Comparison of ENCODE assay signal across 1 cellular context in genomic region chr21:17501107-17502006, GRCh38.
TF ChIP-seq lines count a peak whose summit lies in the region.

No MANE protein-coding gene starts in this region.

TF ChIP-seq in HepG2, 621 proteins besides CTCF, POLR2A, EP300 and RAD21 (continued from another document and continues in another):
- TF ChIP-seq ZNF235 (CRISPR knock-in tag; IDR thresholded peaks at IDR 0.05; ENCODE audit: borderline replicate concordance) = no peak
- 0 out of 2 replicates have a peak, but pooled peaks have one; percentile 66 for TF ChIP-seq ZNF703 (CRISPR knock-in tag; IDR thresholded peaks at IDR 0.05; ENCODE audit: borderline replicate concordance)
- peak; percentile 96 for TF ChIP-seq ATF2 (CRISPR knock-in tag; IDR thresholded peaks at IDR 0.05)
- TF ChIP-seq MAFK (conservative IDR thresholded peaks at IDR 0.05 in 1 of 2, IDR thresholded peaks at IDR 0.05 in 1 of 2; ENCODE audit: low read length in 2 of 2) = no peak
- TF ChIP-seq DNMT3B (CRISPR knock-in tag; conservative IDR thresholded peaks at IDR 0.05) = no peak
- TF ChIP-seq HMGXB3 (CRISPR knock-in tag; IDR thresholded peaks at IDR 0.05; ENCODE audit: borderline replicate concordance) = peak; percentile 47; the same call in 1 of the 2 replicates
- no peak for TF ChIP-seq ARID2 (CRISPR knock-in tag; IDR thresholded peaks at IDR 0.05; ENCODE audit: borderline replicate concordance)
- TF ChIP-seq ZNF569 (CRISPR knock-in tag; IDR thresholded peaks at IDR 0.05; ENCODE audit: borderline replicate concordance) = no peak
- TF ChIP-seq PHF5A (CRISPR knock-in tag; IDR thresholded peaks at IDR 0.05; ENCODE audit: low read depth, unreplicated experiment) = no peak
- TF ChIP-seq BRD4 (CRISPR knock-in tag; IDR thresholded peaks at IDR 0.05) = no peak
- no peak for TF ChIP-seq HMGXB4 (CRISPR knock-in tag; IDR thresholded peaks at IDR 0.05; ENCODE audit: borderline replicate concordance in 1 of 2, low read depth in 1 of 2)
- TF ChIP-seq CREB3 (CRISPR knock-in tag; IDR thresholded peaks at IDR 0.05) = no peak
- TF ChIP-seq ZNF557 (CRISPR knock-in tag; IDR thresholded peaks at IDR 0.05) = no peak
- no peak for TF ChIP-seq ATAD3A (CRISPR knock-in tag; IDR thresholded peaks at IDR 0.05)
- TF ChIP-seq MNT (IDR thresholded peaks at IDR 0.05) = no peak
- TF ChIP-seq KLF16 (CRISPR knock-in tag; IDR thresholded peaks at IDR 0.05) = peak in 1 of 2 experiments; percentile 84; a peak in 1 of 4 replicates
- no peak for TF ChIP-seq ZSCAN12 (CRISPR knock-in tag; IDR thresholded peaks at IDR 0.05)
- no peak for TF ChIP-seq ZNF24 (IDR thresholded peaks at IDR 0.05)
- TF ChIP-seq ZNF7 (CRISPR knock-in tag; IDR thresholded peaks at IDR 0.05) = no peak
- TF ChIP-seq YY1 (IDR thresholded peaks at IDR 0.05; ENCODE audit: insufficient read depth, insufficient replicate concordance, low read depth, low read length) = no peak
- no peak for TF ChIP-seq ARHGAP35 (CRISPR knock-in tag; IDR thresholded peaks at IDR 0.05; ENCODE audit: borderline replicate concordance)
- no peak for TF ChIP-seq TAF1 (CRISPR knock-in tag; IDR thresholded peaks at IDR 0.05)
- peak; percentile 46; the same call in 1 of the 2 replicates for TF ChIP-seq BHLHE40 (IDR thresholded peaks at IDR 0.05; ENCODE audit: low read length)
- no peak for TF ChIP-seq JDP2 (CRISPR knock-in tag; IDR thresholded peaks at IDR 0.05; ENCODE audit: borderline replicate concordance)
- no peak for TF ChIP-seq ZBTB1 (CRISPR knock-in tag; IDR thresholded peaks at IDR 0.05; ENCODE audit: borderline replicate concordance)
- no peak for TF ChIP-seq ZNF672 (CRISPR knock-in tag; IDR thresholded peaks at IDR 0.05)
- TF ChIP-seq PAF1 (CRISPR knock-in tag; IDR thresholded peaks at IDR 0.05) = no peak
- TF ChIP-seq PAX8 (CRISPR knock-in tag; IDR thresholded peaks at IDR 0.05; ENCODE audit: borderline replicate concordance) = no peak
- peak; percentile 98 for TF ChIP-seq NCOA2 (CRISPR knock-in tag; IDR thresholded peaks at IDR 0.05)
- no peak for TF ChIP-seq ZNF441 (CRISPR knock-in tag; IDR thresholded peaks at IDR 0.05; ENCODE audit: borderline replicate concordance)
- peak; percentile 51 for TF ChIP-seq FOXP1 (IDR thresholded peaks at IDR 0.05)
- peak; percentile 92 for TF ChIP-seq FOXP1 (CRISPR knock-in tag; IDR thresholded peaks at IDR 0.05)
- no peak for TF ChIP-seq PRMT3 (CRISPR knock-in tag; IDR thresholded peaks at IDR 0.05; ENCODE audit: borderline replicate concordance, low read depth)
- no peak for TF ChIP-seq SNAPC5 (CRISPR knock-in tag; IDR thresholded peaks at IDR 0.05; ENCODE audit: borderline replicate concordance)
- no peak for TF ChIP-seq UBTF (CRISPR knock-in tag; IDR thresholded peaks at IDR 0.05)
- TF ChIP-seq CEBPG (CRISPR knock-in tag; IDR thresholded peaks at IDR 0.05) = peak; percentile 87
- TF ChIP-seq ZBTB2 (CRISPR knock-in tag; IDR thresholded peaks at IDR 0.05; ENCODE audit: low read depth) = no peak
- TF ChIP-seq ZIK1 (CRISPR knock-in tag; IDR thresholded peaks at IDR 0.05; ENCODE audit: borderline replicate concordance, low read depth) = no peak
- TF ChIP-seq PREB (CRISPR knock-in tag; IDR thresholded peaks at IDR 0.05) = no peak
- no peak for TF ChIP-seq SNAI1 (CRISPR knock-in tag; IDR thresholded peaks at IDR 0.05; ENCODE audit: borderline replicate concordance)
- TF ChIP-seq NPAS2 (CRISPR knock-in tag; IDR thresholded peaks at IDR 0.05; ENCODE audit: borderline replicate concordance) = no peak
- TF ChIP-seq REST (IDR thresholded peaks at IDR 0.05; ENCODE audit: borderline replicate concordance in 1 of 2, low read depth in 1 of 2, low read length in 2 of 2) = 0 out of 4 replicates have a peak, but pooled peaks of 1 of the 2 experiments have one; percentile 44
